Comparison of ENCODE assay signal across 14 cellular contexts in the genomic region with DNA sequence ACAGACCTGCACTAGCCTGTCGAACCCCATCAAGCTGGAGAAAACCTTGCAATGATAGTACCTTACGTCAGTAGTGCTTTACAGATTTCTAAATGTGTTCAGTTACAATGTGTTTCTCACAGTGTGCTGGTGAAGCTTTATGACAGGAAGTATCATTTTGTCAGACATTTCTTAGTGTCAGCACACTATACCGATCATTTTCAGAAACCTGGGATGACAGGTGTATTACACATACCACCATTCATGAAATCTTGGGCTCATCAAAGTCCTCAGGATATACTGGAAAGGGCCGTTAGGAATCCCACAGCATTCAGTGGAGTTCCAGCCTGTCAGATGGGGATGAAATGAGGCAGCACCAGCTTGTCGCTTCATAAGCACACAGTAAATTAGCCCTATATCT. TPM values are rescaled to one million over a fixed set of nuclear protein-coding genes. Genes with fewer than 3 reads are reported as not detected.
DNase-seq lines count a peak whose midpoint lies in the region; ATAC-seq and TF ChIP-seq lines count a peak whose summit lies in the region.
"Had no signal": no experiment of that assay in that cellular context is flagged by ENCODE, and none has a peak within 500 bp of the region (broad histone marks: within the 10 kb centered on the region; RNA-seq: fewer than 3 reads in every experiment).

No MANE protein-coding gene starts in this region.

- H3K27ac ChIP-seq in lower lobe of right lung, result peak overlapping the region; percentile 59
- peak overlapping the region in 3 of 4 donors; percentile 64 to 81 (median 67) for H3K27ac ChIP-seq in upper lobe of left lung
- no peak overlapping the region for H3K27ac ChIP-seq in neural progenitor cell

- H2AFZ ChIP-seq in neural progenitor cell (replicated peaks), result no peak overlapping the region
- H2AFZ ChIP-seq: hepatocyte had no signal

- TF ChIP-seq POLR2A in upper lobe of left lung (IDR thresholded peaks at IDR 0.05), result no peak

- no peaks in the 10 kb centered on the region for H4K20me1 ChIP-seq in neural progenitor cell (ENCODE audit: low read depth)

- H3K4me3 Mint-ChIP-seq in activated naive CD4-positive, alpha-beta T cell treated with anti-CD3 and anti-CD28 coated beads, Interleukin-2, amount 50 U/mL, for 24 hours, result peak overlapping the region; percentile 76
- no peak overlapping the region for H3K4me3 Mint-ChIP-seq in neural progenitor cell

- H3K36me3 Mint-ChIP-seq in activated naive CD4-positive, alpha-beta T cell treated with anti-CD3 and anti-CD28 coated beads, Interleukin-2, amount 50 U/mL, for 24 hours, result peaks cover 24% of the 10 kb centered on the region
- H3K36me3 Mint-ChIP-seq in activated naive CD4-positive, alpha-beta T cell treated with anti-CD3 and anti-CD28 coated beads, Interleukin-2, amount 50 U/mL, for 72 hours, result peaks cover 20 to 48% of the 10 kb centered on the region in 2 donors
- H3K36me3 Mint-ChIP-seq in neural progenitor cell, result peaks cover 51% of the 10 kb centered on the region

- H3K9ac ChIP-seq in neural progenitor cell, result no peak overlapping the region

- H3F3A ChIP-seq in neural progenitor cell (ENCODE audit: low read depth), result no peaks in the 10 kb centered on the region

- ATAC-seq in activated naive CD4-positive, alpha-beta T cell treated with anti-CD3 and anti-CD28 coated beads, Interleukin-2, amount 50 U/mL, for 72 hours, result peak in 1 of 2 donors; percentile 4
- ATAC-seq in lower lobe of right lung, result no peak
- no peak for ATAC-seq in upper lobe of left lung (ENCODE audit: low FRiP score in 2 of 2)

- peak overlapping the region; percentile 98 for H3K27ac Mint-ChIP-seq in activated naive CD4-positive, alpha-beta T cell treated with anti-CD3 and anti-CD28 coated beads, Interleukin-2, amount 50 U/mL, for 24 hours
- peak overlapping the region; percentile 96 to 98 for H3K27ac Mint-ChIP-seq in activated naive CD4-positive, alpha-beta T cell treated with anti-CD3 and anti-CD28 coated beads, Interleukin-2, amount 50 U/mL, for 72 hours
- no peak overlapping the region for H3K27ac Mint-ChIP-seq in neural progenitor cell

- intact Hi-C loops in lower lobe of right lung (cut with DNase I), result no loop called here

- TF ChIP-seq CTCF in lower lobe of right lung (IDR thresholded peaks at IDR 0.05), result no peak
- TF ChIP-seq CTCF in upper lobe of left lung (IDR thresholded peaks at IDR 0.05), result no peak
- no peak for TF ChIP-seq CTCF in neural progenitor cell (IDR thresholded peaks at IDR 0.05)

- no peaks in the 10 kb centered on the region for H3K9me3 Mint-ChIP-seq in activated naive CD4-positive, alpha-beta T cell treated with anti-CD3 and anti-CD28 coated beads, Interleukin-2, amount 50 U/mL, for 24 hours
- no peaks in the 10 kb centered on the region for H3K9me3 Mint-ChIP-seq in activated naive CD4-positive, alpha-beta T cell treated with anti-CD3 and anti-CD28 coated beads, Interleukin-2, amount 50 U/mL, for 72 hours
- no peaks in the 10 kb centered on the region for H3K9me3 Mint-ChIP-seq in neural progenitor cell

- H3K4me3 ChIP-seq in lower lobe of right lung (no peak overlapping the region), upper lobe of left lung (no peak overlapping the region), neural progenitor cell (no peak overlapping the region)
- H3K4me3 ChIP-seq: hepatocyte had no signal

- WGBS in upper lobe of left lung, 2 donors, result 94 to 96% methylated on average over 5 of the region's 5 CpGs

- no peak overlapping the region for H3K4me2 ChIP-seq in neural progenitor cell
- H3K4me2 ChIP-seq: hepatocyte had no signal

- no peak for DNase-seq in activated naive CD4-positive, alpha-beta T cell treated with Interleukin-2 at 50 U/mL for 16 hours
- no peak for DNase-seq in activated naive CD4-positive, alpha-beta T cell treated with anti-CD3 and anti-CD28 coated beads, Interleukin-2, amount 50 U/mL, for 72 hours (ENCODE audit: low spot score in 2 of 2)
- no peak for DNase-seq in lower lobe of right lung
- DNase-seq in upper lobe of left lung, result no peak
- DNase-seq in neural progenitor cell (ENCODE audit: low spot score), result no peak
- no peak for DNase-seq in COR-L47 (lab: John Stamatoyannopoulos, UW)
- DNase-seq in UCSD-AML1 (lab: John Stamatoyannopoulos, UW; ENCODE audit: unreplicated experiment), result no peak
- DNase-seq: DND-41, KBM-7, left ventricle myocardium superior, NCI-H1694, NCI-H69 had no signal

- H3K9me3 ChIP-seq in lower lobe of right lung (no peaks in the 10 kb centered on the region), upper lobe of left lung (no peaks in the 10 kb centered on the region), neural progenitor cell (ENCODE audit: low read depth) (no peaks in the 10 kb centered on the region)

- no peaks in the 10 kb centered on the region for H3K27me3 ChIP-seq in lower lobe of right lung (ENCODE audit: low read depth)
- H3K27me3 ChIP-seq in upper lobe of left lung, result no peaks in the 10 kb centered on the region
- no peaks in the 10 kb centered on the region for H3K27me3 ChIP-seq in neural progenitor cell
- H3K27me3 ChIP-seq: hepatocyte had no signal

- H3K79me2 ChIP-seq in neural progenitor cell (ENCODE audit: low read depth), result peaks cover 5% of the 10 kb centered on the region
- H3K79me2 ChIP-seq: hepatocyte had no signal

- H3K4me1 Mint-ChIP-seq in activated naive CD4-positive, alpha-beta T cell treated with anti-CD3 and anti-CD28 coated beads, Interleukin-2, amount 50 U/mL, for 24 hours, result peaks cover 43% of the 10 kb centered on the region
- no peaks in the 10 kb centered on the region for H3K4me1 Mint-ChIP-seq in neural progenitor cell

- H3K4me1 ChIP-seq in lower lobe of right lung (peaks cover 7% of the 10 kb centered on the region), upper lobe of left lung (peaks cover 0 to 11% (median 10%) of the 10 kb centered on the region in 4 donors), neural progenitor cell (no peaks in the 10 kb centered on the region)

- H3K27me3 Mint-ChIP-seq in activated naive CD4-positive, alpha-beta T cell treated with anti-CD3 and anti-CD28 coated beads, Interleukin-2, amount 50 U/mL, for 24 hours, result no peaks in the 10 kb centered on the region
- H3K27me3 Mint-ChIP-seq in neural progenitor cell (ENCODE audit: insufficient read depth, low read depth), result no peaks in the 10 kb centered on the region

- peaks cover 95% of the 10 kb centered on the region for H3K36me3 ChIP-seq in lower lobe of right lung
- peaks cover 25 to 90% (median 49%) of the 10 kb centered on the region in 4 donors for H3K36me3 ChIP-seq in upper lobe of left lung
- peaks cover 20% of the 10 kb centered on the region for H3K36me3 ChIP-seq in neural progenitor cell

- no peak for TF ChIP-seq EP300 in upper lobe of left lung (IDR thresholded peaks at IDR 0.05)

RNA-seq across cellular contexts. Expression of a gene that starts 27.3 kb away (rescaled TPM):
- 10 to 100 TPM; 27.3 to 29.4 TPM for total RNA-seq in activated naive CD4-positive, alpha-beta T cell treated with anti-CD3 and anti-CD28 coated beads, Interleukin-2, amount 50 U/mL, for 72 hours
- total RNA-seq in lower lobe of right lung, result 36.0 TPM
- 100 to 1,000 TPM in 3 of 6 donors, 10 to 100 TPM in 3; 33.2 to 229 (median 92.9) TPM for total RNA-seq in upper lobe of left lung
- total RNA-seq in neural progenitor cell (ENCODE audit: low replicate concordance), result 47.1 and 52.9 TPM in 2 replicates

RNA-seq across cellular contexts. Expression of a gene that starts 27.4 kb away (rescaled TPM):
- total RNA-seq in activated naive CD4-positive, alpha-beta T cell treated with anti-CD3 and anti-CD28 coated beads, Interleukin-2, amount 50 U/mL, for 72 hours, result 10 to 100 TPM in 1 of 2 donors, 1 to 10 TPM in 1; 8.8 to 26.2 TPM
- total RNA-seq in lower lobe of right lung, result 21.3 TPM
- 10 to 100 TPM; 20.8 to 30.7 (median 23.4) TPM for total RNA-seq in upper lobe of left lung
- total RNA-seq in neural progenitor cell (ENCODE audit: low replicate concordance), result 36.2 and 43.9 TPM in 2 replicates
